In genomic region chr9:29939559-29939958, GRCh38 we compare ENCODE assay signal across 18 cellular contexts.
DNase-seq lines count a peak whose midpoint lies in the region; ATAC-seq and TF ChIP-seq lines count a peak whose summit lies in the region.
"Had no signal": no experiment of that assay in that cellular context is flagged by ENCODE, and none has a peak within 500 bp of the region (broad histone marks: within the 10 kb centered on the region; RNA-seq: fewer than 3 reads in every experiment).

No MANE protein-coding gene starts in this region.

- H3K9me3 ChIP-seq in BLaER1 (no peaks in the 10 kb centered on the region), OCI-LY3 (ENCODE audit: insufficient read depth, low read length) (no peaks in the 10 kb centered on the region; the same call in 1 of the 2 replicates), neuronal stem cell (replicated peaks in 1 of 2; ENCODE audit: control insufficient read depth in 2 of 2, insufficient read depth in 1 of 2, low read depth in 1 of 2, low read length in 2 of 2) (no peaks in the 10 kb centered on the region), OCI-LY7 (ENCODE audit: low read length) (no peaks in the 10 kb centered on the region)

- CTCF ChIA-PET in OCI-LY7 (lab: Charles Lee; ENCODE audit: unreplicated experiment), result no interaction called here

- H4K8ac ChIP-seq in neuronal stem cell (ENCODE audit: low read depth, low read length), result no peak overlapping the region

- H3K27ac ChIP-seq in BLaER1 (no peak overlapping the region), OCI-LY3 (ENCODE audit: low read length) (no peak overlapping the region), neuronal stem cell (replicated peaks; ENCODE audit: low read length) (no peak overlapping the region), OCI-LY7 (ENCODE audit: low read depth, low read length, poor library complexity, severe bottlenecking) (no peak overlapping the region), GM23338 (ENCODE audit: low read depth) (no peak overlapping the region)
- H3K27ac ChIP-seq: 22Rv1 had no signal

- peaks cover 9% of the 10 kb centered on the region for H3K4me1 ChIP-seq in BLaER1
- peaks cover 9% of the 10 kb centered on the region for H3K4me1 ChIP-seq in OCI-LY3 (ENCODE audit: low read length)
- no peaks in the 10 kb centered on the region for H3K4me1 ChIP-seq in neuronal stem cell (ENCODE audit: control insufficient read depth in 2 of 2, insufficient read depth in 1 of 2, low read depth in 1 of 2, low read length in 2 of 2)
- H3K4me1 ChIP-seq in OCI-LY7 (ENCODE audit: insufficient read depth, low read length, poor library complexity, severe bottlenecking), result no peaks in the 10 kb centered on the region
- H3K4me1 ChIP-seq in GM23338 (ENCODE audit: insufficient read depth), result no peaks in the 10 kb centered on the region

- H2AK5ac ChIP-seq in neuronal stem cell (ENCODE audit: low read depth, low read length), result no peak overlapping the region

- no peak for DNase-seq in neuronal stem cell (ENCODE audit: low spot score)
- no peak for DNase-seq in T-helper 2 cell treated with Interferon-gamma antibody and Interleukin-4, amounts not matched to agents 5 μg/mL and 100 μg/mL, for 36 hours (ENCODE audit: low spot score)
- no peak for DNase-seq in OCI-LY7 (ENCODE audit: low spot score)
- DNase-seq in GM23338 (ENCODE audit: low spot score), result no peak
- DNase-seq: C1 segment of cervical spinal cord; CD4-positive, CD25-positive, alpha-beta regulatory T cell; CD8-positive, alpha-beta memory T cell; COR-L47; GOT3; H9; Kasumi-1; KG1 had no signal

- peaks cover 40% of the 10 kb centered on the region for H3K9me3 Mint-ChIP-seq in T-helper 2 cell treated with Interferon-gamma antibody and Interleukin-4, amounts not matched to agents 5 μg/mL and 100 μg/mL, for 36 hours
- peaks cover 33% of the 10 kb centered on the region for H3K9me3 Mint-ChIP-seq in GM23338

- H3K79me2 ChIP-seq in OCI-LY3 (ENCODE audit: low read length) (no peaks in the 10 kb centered on the region), OCI-LY7 (ENCODE audit: insufficient read depth, low read depth, low read length) (no peaks in the 10 kb centered on the region), GM23338 (replicated peaks; ENCODE audit: insufficient read depth) (no peaks in the 10 kb centered on the region)

- H2AFZ ChIP-seq in OCI-LY3 (ENCODE audit: low read depth, low read length) (peak overlapping the region; percentile 71; the same call in 1 of the 2 replicates), neuronal stem cell (ENCODE audit: low read length) (peak overlapping the region; percentile 17), OCI-LY7 (ENCODE audit: low read length) (no peak overlapping the region), GM23338 (no peak overlapping the region)

- intact Hi-C loops in OCI-LY7 (cut with micrococcal nuclease; ENCODE audit: unreplicated experiment), result no loop called here

- H3K4me3 Mint-ChIP-seq in T-helper 2 cell treated with Interferon-gamma antibody and Interleukin-4, amounts not matched to agents 5 μg/mL and 100 μg/mL, for 36 hours, result no peak overlapping the region
- no peak overlapping the region for H3K4me3 Mint-ChIP-seq in GM23338
- H3K4me3 Mint-ChIP-seq: CD4-positive, CD25-positive, alpha-beta regulatory T cell; CD8-positive, alpha-beta memory T cell; H9; IgD-negative memory B cell had no signal

- H3K4me2 ChIP-seq in BLaER1 (peak overlapping the region; percentile 48), OCI-LY3 (ENCODE audit: low read length) (no peak overlapping the region), neuronal stem cell (ENCODE audit: insufficient read depth, low read length, poor library complexity, severe bottlenecking) (no peak overlapping the region), OCI-LY7 (ENCODE audit: low read length) (no peak overlapping the region), GM23338 (no peak overlapping the region)

- H2BK12ac ChIP-seq in neuronal stem cell (ENCODE audit: low read length), result no peak overlapping the region

- H3F3A ChIP-seq in GM23338 (replicated peaks; ENCODE audit: low read depth), result no peaks in the 10 kb centered on the region

- no peaks in the 10 kb centered on the region for H3K4me1 Mint-ChIP-seq in T-helper 2 cell treated with Interferon-gamma antibody and Interleukin-4, amounts not matched to agents 5 μg/mL and 100 μg/mL, for 36 hours (ENCODE audit: low read depth)
- no peaks in the 10 kb centered on the region for H3K4me1 Mint-ChIP-seq in GM23338
- H3K4me1 Mint-ChIP-seq: CD4-positive, CD25-positive, alpha-beta regulatory T cell; CD8-positive, alpha-beta memory T cell; H9; IgD-negative memory B cell had no signal

- H3K9ac ChIP-seq in BLaER1 (no peak overlapping the region), OCI-LY3 (ENCODE audit: low read length) (no peak overlapping the region), neuronal stem cell (ENCODE audit: low read depth, low read length, poor library complexity) (no peak overlapping the region)

- H3K27me3 ChIP-seq in BLaER1 (no peaks in the 10 kb centered on the region), OCI-LY3 (ENCODE audit: low read depth, low read length) (no peaks in the 10 kb centered on the region), neuronal stem cell (ENCODE audit: control insufficient read depth in 3 of 3, insufficient read depth in 3 of 3, low read depth in 1 of 3, low read length in 3 of 3) (no peaks in the 10 kb centered on the region), GM23338 (ENCODE audit: insufficient read depth) (no peaks in the 10 kb centered on the region)

- no peak overlapping the region for H4K91ac ChIP-seq in neuronal stem cell (ENCODE audit: low read depth, low read length, poor library complexity)

- no peak overlapping the region for H3K14ac ChIP-seq in neuronal stem cell (ENCODE audit: low read length)

- ATAC-seq in HG02981 (IDR thresholded peaks at IDR 0.05; ENCODE audit: unreplicated experiment) (peak; percentile 51), GM23338 (no peak)
- ATAC-seq: HepG2 had no signal

- no CpG with 5 or more reads among the region's 3 CpGs for WGBS in neuronal stem cell (ENCODE audit: extremely low coverage in 2 of 2, insufficient read length in 2 of 2, insufficient replicate concordance in 1 of 2), 2 donors

- H3K4ac ChIP-seq in neuronal stem cell (ENCODE audit: low read length), result no peak overlapping the region

- no peak overlapping the region for H3K4me3 ChIP-seq in BLaER1
- H3K4me3 ChIP-seq in OCI-LY3 (ENCODE audit: low read length), result no peak overlapping the region
- no peak overlapping the region for H3K4me3 ChIP-seq in neuronal stem cell (ENCODE audit: low read length in 2 of 2)
- no peak overlapping the region for H3K4me3 ChIP-seq in OCI-LY7 (ENCODE audit: low read depth, low read length, poor library complexity, severe bottlenecking)
- H3K4me3 ChIP-seq in GM23338, result no peak overlapping the region

- H2BK15ac ChIP-seq in neuronal stem cell (ENCODE audit: low read length), result no peak overlapping the region

- no peak overlapping the region for H2BK5ac ChIP-seq in neuronal stem cell (ENCODE audit: low read length)

- BruUV-seq in OCI-LY7 (replicated peaks; lab: Mats Ljungman, UMichigan), result no TSS peak

- H3K27me3 Mint-ChIP-seq in T-helper 2 cell treated with Interferon-gamma antibody and Interleukin-4, amounts not matched to agents 5 μg/mL and 100 μg/mL, for 36 hours (ENCODE audit: low read depth), result no peaks in the 10 kb centered on the region
- peaks cover 1% of the 10 kb centered on the region for H3K27me3 Mint-ChIP-seq in GM23338 (ENCODE audit: insufficient read depth, low read depth, poor library complexity)
- H3K27me3 Mint-ChIP-seq: CD4-positive, CD25-positive, alpha-beta regulatory T cell; CD8-positive, alpha-beta memory T cell; IgD-negative memory B cell had no signal

- no peaks in the 10 kb centered on the region for H3K79me1 ChIP-seq in neuronal stem cell (ENCODE audit: low read depth, low read length)

- TF ChIP-seq CTCF in OCI-LY3 (IDR thresholded peaks at IDR 0.05; ENCODE audit: low read depth, low read length), result no peak
- TF ChIP-seq CTCF in OCI-LY7 (conservative IDR thresholded peaks at IDR 0.05; ENCODE audit: low read length), result no peak
- TF ChIP-seq CTCF in GM23338 (conservative IDR thresholded peaks at IDR 0.05; ENCODE audit: low read depth in 2 of 2), result no peak

- H3K36me3 ChIP-seq in BLaER1 (no peaks in the 10 kb centered on the region), OCI-LY3 (replicated peaks; ENCODE audit: low read depth, low read length) (peaks cover 4% of the 10 kb centered on the region), neuronal stem cell (replicated peaks in 1 of 2; ENCODE audit: control insufficient read depth in 2 of 2, insufficient read depth in 2 of 2, low read length in 2 of 2) (no peaks in the 10 kb centered on the region), OCI-LY7 (ENCODE audit: insufficient read depth, low read length) (no peaks in the 10 kb centered on the region), GM23338 (ENCODE audit: insufficient read depth) (no peaks in the 10 kb centered on the region)

- H3K27ac Mint-ChIP-seq in T-helper 2 cell treated with Interferon-gamma antibody and Interleukin-4, amounts not matched to agents 5 μg/mL and 100 μg/mL, for 36 hours, result no peak overlapping the region
- H3K27ac Mint-ChIP-seq in GM23338, result no peak overlapping the region
- H3K27ac Mint-ChIP-seq: CD4-positive, CD25-positive, alpha-beta regulatory T cell; CD8-positive, alpha-beta memory T cell; H9; IgD-negative memory B cell had no signal

- H3K23ac ChIP-seq in neuronal stem cell (ENCODE audit: low read depth, low read length, poor library complexity), result no peak overlapping the region

- POLR2A ChIA-PET in OCI-LY7 (lab: Charles Lee), result interaction anchor here (0.9 kb wide), 1 partner anchor 20 kb away, joined by 3 read pairs; no protein-coding TSS in a partner anchor

- no peak overlapping the region for H3K18ac ChIP-seq in neuronal stem cell (ENCODE audit: low read length)

- no peaks in the 10 kb centered on the region for H3K36me3 Mint-ChIP-seq in T-helper 2 cell treated with Interferon-gamma antibody and Interleukin-4, amounts not matched to agents 5 μg/mL and 100 μg/mL, for 36 hours (ENCODE audit: low read depth)
- peaks cover 8% of the 10 kb centered on the region; the same call in 2 of the 3 replicates for H3K36me3 Mint-ChIP-seq in GM23338 (ENCODE audit: low read depth)
- H3K36me3 Mint-ChIP-seq: CD4-positive, CD25-positive, alpha-beta regulatory T cell; CD8-positive, alpha-beta memory T cell; IgD-negative memory B cell had no signal

- H3K9me2 ChIP-seq in OCI-LY7 (ENCODE audit: insufficient read depth, low read length) (no peaks in the 10 kb centered on the region), GM23338 (ENCODE audit: insufficient read depth) (peaks cover 14% of the 10 kb centered on the region; the same call in 1 of the 2 replicates)

- H2BK120ac ChIP-seq in neuronal stem cell (ENCODE audit: low read depth, low read length), result no peak overlapping the region

- no peaks in the 10 kb centered on the region for H4K20me1 ChIP-seq in BLaER1
- H4K20me1 ChIP-seq in OCI-LY3 (ENCODE audit: insufficient read depth, low read length), result no peaks in the 10 kb centered on the region
- H4K20me1 ChIP-seq in OCI-LY7 (ENCODE audit: insufficient read depth, low read length), result no peaks in the 10 kb centered on the region
- H4K20me1 ChIP-seq in GM23338 (replicated peaks; ENCODE audit: insufficient read depth), result no peaks in the 10 kb centered on the region

TF ChIP-seq in GM23338, 12 proteins besides CTCF, POLR2A, EP300 and RAD21 (continues in another document):
- TF ChIP-seq EZH2phosphoT487 (IDR thresholded peaks at IDR 0.05; ENCODE audit: unreplicated experiment), result no peak
- no peak for TF ChIP-seq POLR2AphosphoS5 (IDR thresholded peaks at IDR 0.05; ENCODE audit: low read depth)
- no peak for TF ChIP-seq CREB1 (CRISPR knock-in tag; IDR thresholded peaks at IDR 0.05; ENCODE audit: low read depth)

Comparison
In these comparisons a context has a peak if more than half of its experiments do, and no peak if none do; other contexts are left out.
1. H2AFZ ChIP-seq: peak in OCI-LY3 (single experiment) and neuronal stem cell (single experiment); none in OCI-LY7 (single experiment) and GM23338 (single experiment).